1 cellular context compared by ENCODE assay signal in the genomic region with DNA sequence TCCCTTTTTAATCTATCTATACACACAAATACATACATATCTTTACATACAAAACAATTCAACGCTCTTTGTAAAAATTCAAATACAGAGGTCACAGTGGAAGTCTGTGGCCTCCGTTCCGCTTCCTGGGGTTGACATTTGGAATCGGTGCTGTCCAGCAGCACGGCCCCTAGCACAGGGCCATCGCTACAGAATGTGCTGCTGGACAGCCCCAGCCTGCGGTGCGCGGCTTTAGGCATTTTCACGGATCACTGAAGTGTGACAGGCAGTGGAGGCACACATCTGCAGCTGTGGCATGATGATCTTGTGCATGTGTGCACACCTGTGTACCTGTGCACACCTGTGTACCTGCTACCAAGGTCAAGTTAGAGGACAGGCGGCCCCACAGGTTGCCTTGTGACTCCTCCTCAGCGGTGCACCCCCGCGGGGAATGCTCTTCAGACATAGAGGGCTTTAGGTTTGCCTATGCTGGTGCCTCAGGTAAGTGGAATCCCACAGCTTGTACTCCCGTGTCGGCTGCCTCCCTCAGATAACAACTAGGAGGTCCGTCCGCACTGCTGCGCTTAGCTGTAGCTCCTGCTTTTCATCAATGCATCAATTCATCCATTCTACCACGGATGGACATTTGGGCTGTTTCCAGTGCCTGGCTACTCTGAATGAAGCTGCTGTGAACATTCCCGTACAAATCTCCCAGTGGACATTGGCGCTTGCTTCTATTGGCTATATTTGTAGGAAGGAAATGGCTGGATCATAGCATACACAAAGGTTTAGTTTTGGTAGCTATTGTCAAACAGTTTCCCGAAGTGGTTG.
TF ChIP-seq lines count a peak whose summit lies in the region.

No MANE protein-coding gene starts in this region.

TF ChIP-seq in K562, 482 proteins besides CTCF, POLR2A, EP300 and RAD21:
- TF ChIP-seq RBM25 (IDR thresholded peaks at IDR 0.05; ENCODE audit: low read depth, low read length, severe bottlenecking) (no peak), ZEB2 (IDR thresholded peaks at IDR 0.05) (peak; percentile 93), EHMT2 (IDR thresholded peaks at IDR 0.05) (peak; percentile 64; the same call in 1 of the 2 replicates), MIER1 (IDR thresholded peaks at IDR 0.05; ENCODE audit: low read depth) (0 out of 2 replicates have a peak, but pooled peaks have one; percentile 27)
